ENCODE assay signal across 9 cellular contexts in the genomic region with DNA sequence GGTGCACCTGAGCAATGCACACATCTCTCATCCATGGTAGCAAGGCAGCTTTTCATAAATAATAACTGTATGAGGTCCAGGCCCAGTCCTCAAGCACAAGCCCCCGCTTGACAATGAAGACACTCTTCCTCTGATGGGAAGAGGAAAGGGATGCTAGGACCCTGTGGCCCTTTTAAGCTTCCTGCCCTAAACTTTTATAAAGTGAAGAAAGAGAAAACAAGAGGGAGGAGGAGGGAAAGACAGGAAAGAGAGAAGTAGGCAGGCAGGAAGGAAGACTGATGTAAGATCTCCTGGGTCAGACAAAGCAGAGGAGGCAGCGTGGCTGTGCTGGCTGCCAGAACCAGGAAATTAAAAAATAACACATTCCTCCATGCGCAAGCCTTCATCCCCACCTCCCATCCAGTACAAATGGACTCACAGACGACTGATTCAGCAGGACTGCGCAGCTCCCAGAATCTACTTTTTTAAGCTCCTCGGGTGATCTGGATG. TPM values are rescaled to one million over a fixed set of nuclear protein-coding genes. Genes with fewer than 3 reads are reported as not detected.
DNase-seq lines count a peak whose midpoint lies in the region; ATAC-seq and TF ChIP-seq lines count a peak whose summit lies in the region.
"Had no signal": no experiment of that assay in that cellular context is flagged by ENCODE, and none has a peak within 500 bp of the region (broad histone marks: within the 10 kb centered on the region; RNA-seq: fewer than 3 reads in every experiment).

No MANE protein-coding gene starts in this region.

- H3K9me3 ChIP-seq in RWPE2 (ENCODE audit: severe bottlenecking) = no peaks in the 10 kb centered on the region

- H3K4me1 ChIP-seq in RWPE2 (ENCODE audit: insufficient read depth, poor library complexity, severe bottlenecking) = no peaks in the 10 kb centered on the region

- no peak for TF ChIP-seq CTCF in RWPE2 (IDR thresholded peaks at IDR 0.05; ENCODE audit: poor library complexity, severe bottlenecking)
- TF ChIP-seq CTCF in omental fat pad (IDR thresholded peaks at IDR 0.05) = no peak

- H3K36me3 ChIP-seq in RWPE2 (ENCODE audit: low read depth) = peaks cover 46% of the 10 kb centered on the region

- no peak overlapping the region for H3K27ac ChIP-seq in RWPE2 (ENCODE audit: poor library complexity, severe bottlenecking)

- ATAC-seq in GM18867 (IDR thresholded peaks at IDR 0.05; ENCODE audit: unreplicated experiment) (peak; percentile 32), RWPE2 (ENCODE audit: low read depth) (peak; percentile 31), omental fat pad (ENCODE audit: low FRiP score) (peak; percentile 70), GM19397 (IDR thresholded peaks at IDR 0.05; ENCODE audit: unreplicated experiment) (no peak), GM18498 (IDR thresholded peaks at IDR 0.05; ENCODE audit: unreplicated experiment) (no peak)
- ATAC-seq: left lobe of liver had no signal

- H3K4me3 ChIP-seq in RWPE2 (ENCODE audit: severe bottlenecking) = no peak overlapping the region

- DNase-seq in RWPE2 (ENCODE audit: low spot score) (no peak), omental fat pad (ENCODE audit: low spot score) (no peak), NCI-H2107 (lab: John Stamatoyannopoulos, UW) (no peak), iPS-NIHi7 (ENCODE audit: extremely low spot score) (no peak)
- peak; percentile 44 for DNase-seq in effector CD4-positive, alpha-beta T cell

- no peaks in the 10 kb centered on the region for H3K27me3 ChIP-seq in RWPE2 (ENCODE audit: insufficient read depth, poor library complexity, severe bottlenecking)

RNA-seq across cellular contexts. Expression of a gene that starts 16.4 kb away (rescaled TPM):
- total RNA-seq in omental fat pad = 100 to 1,000 TPM in 1 of 4 donors, 10 to 100 TPM in 3; 24.2 to 250 (median 44.5) TPM

Comparison
In these comparisons a context has a peak if more than half of its experiments do, and no peak if none do; other contexts are left out.
1. ATAC-seq: peak in GM18867 (single experiment), RWPE2 (single experiment) and omental fat pad (single experiment); none in GM19397 (single experiment) and GM18498 (single experiment).